20 cellular contexts compared by ENCODE assay signal in genomic region chr3:142732066-142732465, GRCh38. TPM values are rescaled to one million over a fixed set of nuclear protein-coding genes. Genes with fewer than 3 reads are reported as not detected.
DNase-seq lines count a peak whose midpoint lies in the region; ATAC-seq, FAIRE-seq and TF ChIP-seq lines count a peak whose summit lies in the region.
"Had no signal": no experiment of that assay in that cellular context is flagged by ENCODE, and none has a peak within 500 bp of the region (broad histone marks: within the 10 kb centered on the region; RNA-seq: fewer than 3 reads in every experiment).

No MANE protein-coding gene starts in this region.

- FAIRE-seq in H1 (lab: Jason Lieb, UNC): peak; percentile 48
- FAIRE-seq: GM12891, GM18507 had no signal

- TF ChIP-seq RAD21 in H1 (IDR thresholded peaks at IDR 0.05 in 1 of 2, conservative IDR thresholded peaks at IDR 0.05 in 1 of 2; ENCODE audit: low read depth in 2 of 2, low read length in 2 of 2): no peak

- no peak overlapping the region for H4K5ac ChIP-seq in H1 (ENCODE audit: insufficient read length, low read depth, low read length)

- H3K36me3 ChIP-seq in BLaER1: no peaks in the 10 kb centered on the region
- H3K36me3 ChIP-seq in BLaER1 treated with 17β-estradiol and CSF1 and Interleukin-3, amounts not matched to agents 10 nM and 100 nM: no peaks in the 10 kb centered on the region
- peaks cover 5% of the 10 kb centered on the region; the same call in 1 of the 2 replicates for H3K36me3 ChIP-seq in HUES48 (ENCODE audit: control insufficient read depth, insufficient read depth, low read length)
- peaks cover 0 to 3% (median 0%) of the 10 kb centered on the region in 4 experiments; a peak in 1 of 8 replicates for H3K36me3 ChIP-seq in H1 (ENCODE audit: control insufficient read depth in 2 of 4, insufficient read depth in 4 of 4, low read length in 3 of 4)

- H3K18ac ChIP-seq in H1 (ENCODE audit: extremely low read depth, low read length): no peak overlapping the region

- H3K23me2 ChIP-seq in H1 (ENCODE audit: low read depth, low read length): no peaks in the 10 kb centered on the region

- no peak for ATAC-seq in right cardiac atrium
- ATAC-seq: HCT116 had no signal

- H4K8ac ChIP-seq in H1 (ENCODE audit: extremely low read depth, insufficient read depth, low read length): no peak overlapping the region

- no peak for TF ChIP-seq POLR2A in H1 (IDR thresholded peaks at IDR 0.05; ENCODE audit: control extremely low read depth in 1 of 2, low read depth in 2 of 2, low read length in 2 of 2)

- no peak overlapping the region for H3K23ac ChIP-seq in H1 (ENCODE audit: insufficient read length)

- no peak overlapping the region for H3K56ac ChIP-seq in H1 (replicated peaks; ENCODE audit: insufficient read length, low read depth, low read length)

- no peak overlapping the region for H2BK120ac ChIP-seq in H1 (replicated peaks; ENCODE audit: low read depth, low read length)

- H3K27me3 ChIP-seq in BLaER1: no peaks in the 10 kb centered on the region
- no peaks in the 10 kb centered on the region for H3K27me3 ChIP-seq in BLaER1 treated with 17β-estradiol and CSF1 and Interleukin-3, amounts not matched to agents 10 nM and 100 nM
- H3K27me3 ChIP-seq in HUES48 (ENCODE audit: control insufficient read depth, insufficient read depth, low read length): no peaks in the 10 kb centered on the region
- peaks cover 0 to 1% (median 0%) of the 10 kb centered on the region in 4 experiments; a peak in 1 of 7 replicates for H3K27me3 ChIP-seq in H1 (replicated peaks in 1 of 4; ENCODE audit: control insufficient read depth in 3 of 4, extremely low read depth in 1 of 4, insufficient read depth in 3 of 4, low read length in 3 of 4)
- H3K27me3 ChIP-seq in right cardiac atrium (ENCODE audit: control insufficient read depth, insufficient read depth): no peaks in the 10 kb centered on the region

- H3K79me1 ChIP-seq in H1 (ENCODE audit: low read depth, low read length): no peaks in the 10 kb centered on the region

- H3K4me3 ChIP-seq in BLaER1 (no peak overlapping the region), HUES48 (ENCODE audit: low read depth, low read length) (no peak overlapping the region), H1 (ENCODE audit: extremely low read depth in 1 of 4, insufficient read depth in 2 of 4, low read depth in 3 of 4, low read length in 4 of 4) (no peak overlapping the region), right cardiac atrium (ENCODE audit: low read length) (no peak overlapping the region)
- H3K4me3 ChIP-seq in BLaER1 treated with 17β-estradiol and CSF1 and Interleukin-3, amounts not matched to agents 10 nM and 100 nM: no peak overlapping the region

- TF ChIP-seq CTCF in H1 (IDR thresholded peaks at IDR 0.05; ENCODE audit: control extremely low read depth in 1 of 3, insufficient read depth in 1 of 3, low read depth in 1 of 3, low read length in 3 of 3): no peak

- H4K91ac ChIP-seq in H1 (replicated peaks; ENCODE audit: insufficient read length, low read length): no peak overlapping the region

- CTCF ChIA-PET in H1 (lab: Charles Lee; ENCODE audit: partially characterized antibody): interaction anchor here (1.1 to 1.9 kb wide), 3 partner anchors 9 to 134 kb away, joined by 3 to 5 read pairs (median 3); no protein-coding TSS in a partner anchor

- H3K4ac ChIP-seq in H1 (replicated peaks; ENCODE audit: insufficient read length, low read depth, low read length): no peak overlapping the region

- POLR2A ChIA-PET in H1 (lab: Charles Lee; ENCODE audit: partially characterized antibody): interaction anchor here (1.4 to 1.6 kb wide), 2 partner anchors 16 to 21 kb away, joined by 3 to 6 read pairs; no protein-coding TSS in a partner anchor

- peaks cover 0 to 29% of the 10 kb centered on the region in 2 experiments; a peak in 2 of 4 replicates for H3K79me2 ChIP-seq in H1 (ENCODE audit: control insufficient read depth in 1 of 2, insufficient read depth in 2 of 2, low read length in 2 of 2)

- no peak overlapping the region for H2AFZ ChIP-seq in H1 (ENCODE audit: low read length)

- no peak overlapping the region for H3K9ac ChIP-seq in BLaER1
- H3K9ac ChIP-seq in BLaER1 treated with 17β-estradiol and CSF1 and Interleukin-3, amounts not matched to agents 10 nM and 100 nM: no peak overlapping the region
- no peak overlapping the region for H3K9ac ChIP-seq in HUES48 (ENCODE audit: low read depth, low read length)
- H3K9ac ChIP-seq in H1 (replicated peaks in 1 of 4; ENCODE audit: extremely low read depth in 1 of 4, low read depth in 3 of 4, low read length in 3 of 4): no peak overlapping the region; a peak in 1 of 7 replicates

- H3K4me2 ChIP-seq in BLaER1: peak overlapping the region; percentile 42
- H3K4me2 ChIP-seq in BLaER1 treated with 17β-estradiol and CSF1 and Interleukin-3, amounts not matched to agents 10 nM and 100 nM: peak overlapping the region in 8 of 11 experiments; percentile 5 to 58 (median 28); a peak in 11 of 22 replicates
- H3K4me2 ChIP-seq in H1 (ENCODE audit: insufficient read depth in 1 of 2, low read depth in 2 of 2, low read length in 2 of 2): no peak overlapping the region

- H3K4me1 ChIP-seq in BLaER1: peaks cover 21% of the 10 kb centered on the region
- peaks cover 0 to 21% (median 9%) of the 10 kb centered on the region in 10 experiments; a peak in 9 of 20 replicates for H3K4me1 ChIP-seq in BLaER1 treated with 17β-estradiol and CSF1 and Interleukin-3, amounts not matched to agents 10 nM and 100 nM
- peaks cover 13% of the 10 kb centered on the region; the same call in 1 of the 2 replicates for H3K4me1 ChIP-seq in HUES48 (ENCODE audit: control insufficient read depth, insufficient read depth, low read length)
- H3K4me1 ChIP-seq in H1 (replicated peaks in 1 of 4; ENCODE audit: control insufficient read depth in 3 of 4, insufficient read depth in 4 of 4, low read length in 3 of 4): no peaks in the 10 kb centered on the region
- H3K4me1 ChIP-seq in right cardiac atrium (ENCODE audit: control insufficient read depth, insufficient read depth, low read length): no peaks in the 10 kb centered on the region

- H2AK5ac ChIP-seq in H1 (ENCODE audit: low read depth, low read length): no peak overlapping the region

- 85% methylated on average over 3 of the region's 3 CpGs; no CpG with 5 or more reads in 1 of the 2 experiments for WGBS in H1 (ENCODE audit: extremely low coverage in 1 of 2, insufficient coverage in 1 of 2, insufficient read length in 1 of 2, insufficient replicate concordance in 2 of 2, low coverage in 1 of 2, low lambda C conversion rate in 2 of 2, missing lambda C conversion rate in 1 of 2), 2 experiments
- 94% methylated on average over 3 of the region's 3 CpGs for WGBS in right cardiac atrium

- H3K9me3 ChIP-seq in BLaER1: no peaks in the 10 kb centered on the region
- no peaks in the 10 kb centered on the region for H3K9me3 ChIP-seq in BLaER1 treated with 17β-estradiol and CSF1 and Interleukin-3, amounts not matched to agents 10 nM and 100 nM (replicated peaks in 1 of 11)
- no peaks in the 10 kb centered on the region for H3K9me3 ChIP-seq in HUES48 (ENCODE audit: control insufficient read depth, insufficient read depth, low read length)
- H3K9me3 ChIP-seq in H1 (ENCODE audit: insufficient read depth in 2 of 2, low read depth in 1 of 2, low read length in 1 of 2): no peaks in the 10 kb centered on the region
- H3K9me3 ChIP-seq in right cardiac atrium (ENCODE audit: control insufficient read depth, low read length): no peaks in the 10 kb centered on the region

- intact Hi-C loops in right cardiac atrium (cut with DNase I): no loop called here

- H4K20me1 ChIP-seq in BLaER1: 0 out of 2 replicates have a peak, but pooled peaks cover 1% of the 10 kb centered on the region
- no peaks in the 10 kb centered on the region for H4K20me1 ChIP-seq in BLaER1 treated with 17β-estradiol and CSF1 and Interleukin-3, amounts not matched to agents 10 nM and 100 nM
- no peaks in the 10 kb centered on the region for H4K20me1 ChIP-seq in H1 (replicated peaks in 1 of 2; ENCODE audit: control insufficient read depth in 1 of 2, insufficient read depth in 2 of 2, low read length in 2 of 2)

- H3K27ac ChIP-seq in BLaER1 (no peak overlapping the region), HUES48 (ENCODE audit: low read depth, low read length) (peak overlapping the region; percentile 17), H1 (ENCODE audit: low read depth, low read length) (no peak overlapping the region), right cardiac atrium (ENCODE audit: low read length) (no peak overlapping the region)
- H3K27ac ChIP-seq in BLaER1 treated with 17β-estradiol and CSF1 and Interleukin-3, amounts not matched to agents 10 nM and 100 nM: no peak overlapping the region; a peak in 1 of 22 replicates

- H3K14ac ChIP-seq in H1 (ENCODE audit: insufficient read length): no peak overlapping the region

- H2BK5ac ChIP-seq in H1 (ENCODE audit: low read depth, low read length): no peak overlapping the region

- H2BK20ac ChIP-seq in H1 (ENCODE audit: low read length): no peak overlapping the region

- no peak overlapping the region for H2BK15ac ChIP-seq in H1 (ENCODE audit: low read length)

- no peak for DNase-seq in H1 (ENCODE audit: low read depth in 1 of 2, low spot score in 2 of 2)
- DNase-seq in KG1 (lab: John Stamatoyannopoulos, UW): no peak
- DNase-seq in DMS 273 (lab: John Stamatoyannopoulos, UW; ENCODE audit: unreplicated experiment): no peak
- no peak for DNase-seq in NCI-H1105 (lab: John Stamatoyannopoulos, UW)
- DNase-seq in right cardiac atrium: no peak
- DNase-seq: CD4-positive, alpha-beta T cell; CD8-positive, alpha-beta memory T cell; COR-L47; DMS 273 treated with DMSO at 0.1 percent for 48 hours; DMS79; GF-D8; GOT3; H7 had no signal

- H2BK12ac ChIP-seq in H1 (ENCODE audit: low read depth, low read length): no peak overlapping the region

- TF ChIP-seq EP300 in H1 (IDR thresholded peaks at IDR 0.05; ENCODE audit: borderline replicate concordance in 1 of 2, low read depth in 2 of 2, low read length in 2 of 2): no peak

TF ChIP-seq in H1, 55 proteins besides CTCF, POLR2A, EP300 and RAD21 (continues in another document):
- TF ChIP-seq POLR2AphosphoS5 (IDR thresholded peaks at IDR 0.05; ENCODE audit: low read depth, low read length) (0 out of 2 replicates have a peak, but pooled peaks have one; percentile 24), SUZ12 (IDR thresholded peaks at IDR 0.05; ENCODE audit: low read length) (no peak), KDM1A (IDR thresholded peaks at IDR 0.05; ENCODE audit: borderline replicate concordance, low read length) (no peak)

RNA-seq across cellular contexts. Expression of gene TRPC1, which starts 8.2 kb away (rescaled TPM):
- 23.0 and 23.1 TPM in 2 replicates for total RNA-seq in H1 (2021; fragmentation: NEBNext Ultra II Directional; extraction: Animal tissue kit (Norgen Biotek cat#: 25700))
- polyA plus RNA-seq in H1 (2011; rRNA removed) (22.6 and 33.4 TPM in 2 replicates), right cardiac atrium (11.1 TPM)
- 22.6 TPM for polyA plus RNA-seq in H1 (2011; cell fraction: cytosol; rRNA removed)
- 8.0 TPM for polyA plus RNA-seq in H1 (2011; cell fraction: nucleus; rRNA removed)
- polyA plus RNA-seq in H1 (2012, experiment 1 of 2): 10.3 to 23.3 TPM (median 13.2 TPM) in 4 replicates
- polyA plus RNA-seq in H1 (2012, experiment 2 of 2): 1.4 TPM
- polyA plus RNA-seq in H1 (2013, experiment 1 of 2): 13.3 TPM
- polyA plus RNA-seq in H1 (2013, experiment 2 of 2): 13.0 TPM
- polyA minus RNA-seq in H1 (2011; rRNA and poly(A)+ RNA removed): 52.4 and 57.0 TPM in 2 replicates
- polyA minus RNA-seq in H1 (2011; cell fraction: cytosol; rRNA and poly(A)+ RNA removed): 21.9 TPM
- 81.2 TPM for polyA minus RNA-seq in H1 (2011; cell fraction: nucleus; rRNA and poly(A)+ RNA removed)
- 10 to 100 TPM; 18.6 to 23.6 (median 21.4) TPM for total RNA-seq in right cardiac atrium
- polyA plus RNA-seq: CD14-positive monocyte had no signal

Comparison
In these comparisons a context has a peak if more than half of its experiments do, and no peak if none do; other contexts are left out.
1. H3K4me2 ChIP-seq: peak in BLaER1 (single experiment) and BLaER1 treated with 17β-estradiol and CSF1 and Interleukin-3, amounts not matched to agents 10 nM and 100 nM (8 of 11); none in H1 (0 of 2).